ENCODE assay signal across 15 cellular contexts in the genomic region with DNA sequence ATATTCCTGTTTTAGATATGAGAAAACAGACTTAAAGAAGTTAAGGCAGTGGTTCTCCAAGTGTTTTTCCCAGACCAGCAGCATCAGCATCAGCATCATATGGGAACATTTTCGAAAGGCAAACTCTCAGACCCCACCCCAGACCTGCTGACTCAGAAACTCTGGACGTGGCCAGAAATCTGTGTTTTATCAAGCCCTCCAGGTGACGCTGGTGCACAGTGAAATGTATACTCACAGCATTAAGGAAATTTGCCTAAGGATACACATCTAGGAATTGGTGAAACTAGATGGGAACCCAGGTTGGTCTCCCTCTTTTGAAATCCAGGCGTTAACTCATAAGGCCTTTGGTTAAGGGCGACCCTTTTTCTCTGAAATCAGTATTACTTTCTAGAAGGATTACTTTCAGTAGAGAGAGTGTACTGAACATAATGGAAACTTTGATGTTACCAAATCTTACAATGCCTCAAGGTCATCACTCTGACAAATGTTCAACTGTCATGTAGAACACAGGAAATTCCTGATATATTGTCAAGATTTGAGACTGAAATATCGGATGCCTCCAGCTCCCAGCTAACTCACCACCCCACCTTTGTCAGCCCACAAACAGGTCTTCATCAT.
DNase-seq lines count a peak whose midpoint lies in the region; ATAC-seq, FAIRE-seq and TF ChIP-seq lines count a peak whose summit lies in the region.
"Had no signal": no experiment of that assay in that cellular context is flagged by ENCODE, and none has a peak within 500 bp of the region (broad histone marks: within the 10 kb centered on the region; RNA-seq: fewer than 3 reads in every experiment).

No MANE protein-coding gene starts in this region.

- intact Hi-C loops in GM12878 (cut with micrococcal nuclease; ENCODE audit: unreplicated experiment), result no loop called here

- H3K27me3 ChIP-seq in GM12878 (replicated peaks in 1 of 2; ENCODE audit: control insufficient read depth in 2 of 2, insufficient read depth in 2 of 2, low read length in 1 of 2), result no peaks in the 10 kb centered on the region
- H3K27me3 ChIP-seq: dorsolateral prefrontal cortex had no signal

- POLR2A ChIA-PET in GM12878 (lab: Charles Lee), result interaction anchor here (0.6 kb wide), 1 partner anchor 201 kb away, joined by 3 read pairs; no protein-coding TSS in a partner anchor

- BruUV-seq in GM12878 (replicated peaks; lab: Mats Ljungman, UMichigan), result no TSS peak

- no peaks in the 10 kb centered on the region for H3K36me3 ChIP-seq in GM12878 (ENCODE audit: control insufficient read depth in 2 of 2, insufficient read depth in 2 of 2, low read length in 1 of 2)

- H4K20me1 ChIP-seq in GM12878 (ENCODE audit: control insufficient read depth, insufficient read depth), result no peaks in the 10 kb centered on the region

- H3K36me3 Mint-ChIP-seq in mesothelial cell of epicardium, result peaks cover 6% of the 10 kb centered on the region

- ATAC-seq in GM12878 (peak; percentile 36; the same call in 1 of the 3 replicates), HG03159 (IDR thresholded peaks at IDR 0.05; ENCODE audit: unreplicated experiment) (no peak)
- ATAC-seq in stimulated activated naive CD8-positive, alpha-beta T cell treated with anti-CD3 and anti-CD28 coated beads, Interleukin-15, Interleukin-2, amounts not matched to agents 100 U/mL and 50 U/mL, for 24 hours, result no peak
- ATAC-seq: activated T-cell treated with anti-CD3 and anti-CD28 coated beads, Interleukin-2, amount 50 U/mL, for 4 hours; right cardiac atrium; T-helper 17 cell had no signal

- no peak overlapping the region for H3K4me3 Mint-ChIP-seq in mesothelial cell of epicardium
- H3K4me3 Mint-ChIP-seq: activated T-cell treated with anti-CD3 and anti-CD28 coated beads, Interleukin-2, amount 50 U/mL, for 4 hours; CD4-positive, alpha-beta T cell; T-helper 17 cell had no signal

- peak overlapping the region; percentile 78 for H3K27ac Mint-ChIP-seq in mesothelial cell of epicardium
- H3K27ac Mint-ChIP-seq: CD4-positive, alpha-beta T cell; T-helper 17 cell had no signal

- FAIRE-seq in GM12878 (lab: Jason Lieb, UNC), result no peak

- H3K27me3 Mint-ChIP-seq in mesothelial cell of epicardium (ENCODE audit: low read depth), result no peaks in the 10 kb centered on the region
- H3K27me3 Mint-ChIP-seq: CD4-positive, alpha-beta T cell; T-helper 17 cell had no signal

- H3K4me1 ChIP-seq in GM12878 (ENCODE audit: control insufficient read depth, insufficient read depth, low read length), result no peaks in the 10 kb centered on the region

- H3K4me2 ChIP-seq in GM12878 (ENCODE audit: control insufficient read depth, insufficient read depth), result no peak overlapping the region

- 66% methylated on average over 6 of the region's 6 CpGs for WGBS in GM12878 (ENCODE audit: insufficient coverage, insufficient replicate concordance, low lambda C conversion rate, missing lambda C conversion rate)

- peaks cover 33% of the 10 kb centered on the region for H3K4me1 Mint-ChIP-seq in mesothelial cell of epicardium
- H3K4me1 Mint-ChIP-seq: T-helper 17 cell had no signal

- H2AFZ ChIP-seq in GM12878 (ENCODE audit: control insufficient read depth, low read depth, low read length), result no peak overlapping the region

- no peaks in the 10 kb centered on the region for H3K9me3 ChIP-seq in GM12878 (replicated peaks; ENCODE audit: control insufficient read depth, insufficient read depth, low read length)

- peaks cover 7% of the 10 kb centered on the region for H3K9me3 Mint-ChIP-seq in mesothelial cell of epicardium

- TF ChIP-seq EP300 in GM12878 (IDR thresholded peaks at IDR 0.05; ENCODE audit: borderline replicate concordance in 1 of 2, control insufficient read depth in 1 of 2, low read depth in 2 of 2, low read length in 2 of 2), result no peak

- no peaks in the 10 kb centered on the region for H3K79me2 ChIP-seq in GM12878 (ENCODE audit: control insufficient read depth, insufficient read depth, low read length)

- H3K27ac ChIP-seq in GM12878 (ENCODE audit: control insufficient read depth, insufficient read depth), result no peak overlapping the region

- TF ChIP-seq CTCF in GM12865 (IDR thresholded peaks at IDR 0.05; ENCODE audit: insufficient read depth, low read depth, low read length, missing control alignments) (peak; percentile 25), GM12878 (IDR thresholded peaks at IDR 0.05 in 2 of 3, conservative IDR thresholded peaks at IDR 0.05 in 1 of 3; ENCODE audit: control insufficient read depth in 2 of 3, extremely low read depth in 1 of 3, insufficient read depth in 1 of 3, low read depth in 3 of 3, low read length in 3 of 3) (peak in 1 of 3 experiments; percentile 28; a peak in 2 of 6 replicates), mesothelial cell of epicardium (IDR thresholded peaks at IDR 0.05; ENCODE audit: unreplicated experiment) (no peak)

- RAD21 ChIA-PET in GM12878 (lab: Charles Lee; ENCODE audit: unreplicated experiment), result interaction anchor here (0.7 to 3.1 kb wide), 11 partner anchors 14 to 174 kb away, joined by 3 to 12 read pairs (median 4); no protein-coding TSS in a partner anchor

- no peak overlapping the region for H3K4me3 ChIP-seq in GM12865 (ENCODE audit: low read depth, low read length)
- H3K4me3 ChIP-seq in GM12878, result no peak overlapping the region
- H3K4me3 ChIP-seq: dorsolateral prefrontal cortex had no signal

- DNase-seq in GM12865 (ENCODE audit: low read depth) (peak; percentile 25), NCI-H226 (peak; percentile 18), GM12878 (ENCODE audit: low read depth, low spot score) (no peak), mesothelial cell of epicardium (ENCODE audit: low spot score in 2 of 2, unreplicated experiment in 2 of 2) (no peak), 8988T (no peak)
- no peak for DNase-seq in stimulated activated CD4-positive, alpha-beta T cell treated with anti-CD3 and anti-CD28 coated beads, Interleukin-2, amount 100 ng/mL, for 48 hours
- no peak for DNase-seq in stimulated activated naive CD8-positive, alpha-beta T cell treated with anti-CD3 and anti-CD28 coated beads, Interleukin-15, Interleukin-2, amounts not matched to agents 100 U/mL and 50 U/mL, for 24 hours
- DNase-seq: activated CD4-positive, alpha-beta T cell treated with anti-CD3 and anti-CD28 coated beads for 48 hours; activated T-cell treated with anti-CD3 and anti-CD28 coated beads, Interleukin-2, amount 50 U/mL, for 4 hours; CD4-positive, alpha-beta T cell; dorsolateral prefrontal cortex; NCI-H1436 treated with DMSO at 0.1 percent for 48 hours; right cardiac atrium; T-helper 17 cell had no signal

- no peak overlapping the region for H3K9ac ChIP-seq in GM12878 (ENCODE audit: control insufficient read depth, insufficient read depth, low read length)

- TF ChIP-seq RAD21 in GM12878 (IDR thresholded peaks at IDR 0.05; ENCODE audit: insufficient read depth, low read depth, low read length), result peak; percentile 28; the same call in 1 of the 2 replicates

- SMC1A ChIA-PET in GM12878 (lab: Charles Lee; ENCODE audit: uncharacterized antibody, unreplicated experiment), result interaction anchor here (1.0 to 4.4 kb wide), 13 partner anchors 10 to 174 kb away, joined by 3 to 20 read pairs (median 5); no protein-coding TSS in a partner anchor

- CTCF ChIA-PET in GM12878 (lab: Yijun Ruan, JAX), result interaction anchor here (0.8 to 2.3 kb wide), 5 partner anchors 12 to 192 kb away, joined by 3 to 9 read pairs (median 5); no protein-coding TSS in a partner anchor

- no peak for TF ChIP-seq POLR2A in GM12878 (IDR thresholded peaks at IDR 0.05; ENCODE audit: low read depth, low read length)

- in situ Hi-C loops in GM12878 (cut with MboI), result no loop called here

TF ChIP-seq in GM12878, 131 proteins besides CTCF, POLR2A, EP300 and RAD21:
- TF ChIP-seq SMARCA5 (IDR thresholded peaks at IDR 0.05), result no peak
- TF ChIP-seq CHD1 (IDR thresholded peaks at IDR 0.05; ENCODE audit: low read depth, low read length), result no peak
- no peak for TF ChIP-seq CREM (IDR thresholded peaks at IDR 0.05; ENCODE audit: low read depth)
- TF ChIP-seq ZZZ3 (IDR thresholded peaks at IDR 0.05; ENCODE audit: control insufficient read depth, insufficient read length, low read depth), result no peak
- TF ChIP-seq, protein P1, sequence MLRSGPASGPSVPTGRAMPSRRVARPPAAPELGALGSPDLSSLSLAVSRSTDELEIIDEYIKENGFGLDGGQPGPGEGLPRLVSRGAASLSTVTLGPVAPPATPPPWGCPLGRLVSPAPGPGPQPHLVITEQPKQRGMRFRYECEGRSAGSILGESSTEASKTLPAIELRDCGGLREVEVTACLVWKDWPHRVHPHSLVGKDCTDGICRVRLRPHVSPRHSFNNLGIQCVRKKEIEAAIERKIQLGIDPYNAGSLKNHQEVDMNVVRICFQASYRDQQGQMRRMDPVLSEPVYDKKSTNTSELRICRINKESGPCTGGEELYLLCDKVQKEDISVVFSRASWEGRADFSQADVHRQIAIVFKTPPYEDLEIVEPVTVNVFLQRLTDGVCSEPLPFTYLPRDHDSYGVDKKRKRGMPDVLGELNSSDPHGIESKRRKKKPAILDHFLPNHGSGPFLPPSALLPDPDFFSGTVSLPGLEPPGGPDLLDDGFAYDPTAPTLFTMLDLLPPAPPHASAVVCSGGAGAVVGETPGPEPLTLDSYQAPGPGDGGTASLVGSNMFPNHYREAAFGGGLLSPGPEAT (IDR thresholded peaks at IDR 0.05; ENCODE audit: low read depth), result no peak
- no peak for TF ChIP-seq BACH1 (IDR thresholded peaks at IDR 0.05; ENCODE audit: borderline replicate concordance)
- TF ChIP-seq IKZF2 (IDR thresholded peaks at IDR 0.05), result no peak

Comparison
In these comparisons a context has a peak if more than half of its experiments do, and no peak if none do; other contexts are left out.
1. DNase-seq: peak in GM12865 (single experiment) and NCI-H226 (single experiment); none in GM12878 (single experiment), mesothelial cell of epicardium (0 of 2), stimulated activated CD4-positive, alpha-beta T cell treated with anti-CD3 and anti-CD28 coated beads, Interleukin-2, amount 100 ng/mL, for 48 hours (0 of 2), stimulated activated naive CD8-positive, alpha-beta T cell treated with anti-CD3 and anti-CD28 coated beads, Interleukin-15, Interleukin-2, amounts not matched to agents 100 U/mL and 50 U/mL, for 24 hours (single experiment) and 8988T (single experiment).